ENCODE assay signal across 22 cellular contexts in genomic region chr20:3672864-3673550, GRCh38. TPM values are rescaled to one million over a fixed set of nuclear protein-coding genes. Genes with fewer than 3 reads are reported as not detected.
DNase-seq lines count a peak whose midpoint lies in the region; ATAC-seq, FAIRE-seq and TF ChIP-seq lines count a peak whose summit lies in the region.
"Had no signal": no experiment of that assay in that cellular context is flagged by ENCODE, and none has a peak within 500 bp of the region (broad histone marks: within the 10 kb centered on the region; RNA-seq: fewer than 3 reads in every experiment).

No MANE protein-coding gene starts in this region.

- H4K20me1 ChIP-seq in MM.1S (ENCODE audit: insufficient read depth, low read length) = no peaks in the 10 kb centered on the region
- no peaks in the 10 kb centered on the region for H4K20me1 ChIP-seq in endothelial cell of umbilical vein (replicated peaks; ENCODE audit: control insufficient read depth, extremely low read depth, insufficient read depth, low read length)

- H3K4me1 ChIP-seq in heart left ventricle (peaks cover 0 to 31% (median 16%) of the 10 kb centered on the region in 12 donors), MM.1S (ENCODE audit: low read length) (no peaks in the 10 kb centered on the region), endothelial cell of umbilical vein (ENCODE audit: control insufficient read depth, extremely low read depth, insufficient read depth, low read length) (no peaks in the 10 kb centered on the region), stomach (peaks cover 14 to 30% (median 27%) of the 10 kb centered on the region in 4 donors)

- peak overlapping the region in 1 of 3 donors; percentile 21 for H3K4me3 Mint-ChIP-seq in T-cell
- H3K4me3 Mint-ChIP-seq: stimulated activated naive CD8-positive, alpha-beta T cell treated with anti-CD3 and anti-CD28 coated beads, Interleukin-15, Interleukin-2, amounts not matched to agents 100 ng/mL and 50 ng/mL, for 24 hours had no signal

- H3K27ac ChIP-seq in heart left ventricle = no peak overlapping the region
- H3K27ac ChIP-seq in MM.1S (ENCODE audit: low read length) = no peak overlapping the region
- H3K27ac ChIP-seq in endothelial cell of umbilical vein (ENCODE audit: insufficient read depth, low read depth, low read length) = no peak overlapping the region
- H3K27ac ChIP-seq in stomach = no peak overlapping the region
- H3K27ac ChIP-seq: cardiac muscle cell had no signal

- no peak for TF ChIP-seq POLR2A in heart left ventricle (IDR thresholded peaks at IDR 0.05)
- TF ChIP-seq POLR2A in endothelial cell of umbilical vein (IDR thresholded peaks at IDR 0.05; ENCODE audit: low read depth, low read length) = no peak
- TF ChIP-seq POLR2A in stomach (IDR thresholded peaks at IDR 0.05) = no peak

- no TSS peak for BruUV-seq in endothelial cell of umbilical vein (replicated peaks; lab: Mats Ljungman, UMichigan)

- intact Hi-C loops in heart left ventricle (cut with DNase I) (loop anchor here in 3 of 10 donors (10.0 kb wide), 3 partner anchors 102 to 422 kb away; no protein-coding TSS in a partner anchor), left cardiac atrium (cut with DNase I) (loop anchor here (10.0 kb wide), 3 partner anchors 92 to 412 kb away; partner anchors contain the start of gene ADISSP (in 1 of the 2)), endothelial cell of umbilical vein (cut with micrococcal nuclease) (no loop called here), stomach (cut with DNase I; ENCODE audit: low total_unique reads) (loop anchor here (10.0 kb wide), 2 partner anchors 92 to 422 kb away; partner anchors contain the start of gene ADISSP)

- no peaks in the 10 kb centered on the region for H3F3A ChIP-seq in MM.1S (ENCODE audit: insufficient read depth, low read length)

- CTCF ChIA-PET in endothelial cell of umbilical vein (lab: Charles Lee) (interaction anchor here (0.9 to 2.2 kb wide), 3 partner anchors 25 to 96 kb away, joined by 3 to 35 read pairs (median 3); no protein-coding TSS in a partner anchor), T-cell (lab: Charles Lee) (no interaction called here)

- no peaks in the 10 kb centered on the region for H3K9me2 ChIP-seq in MM.1S (replicated peaks; ENCODE audit: insufficient read depth, low read length)

- no peak overlapping the region for H3K27ac Mint-ChIP-seq in T-cell
- H3K27ac Mint-ChIP-seq: stimulated activated naive CD8-positive, alpha-beta T cell treated with anti-CD3 and anti-CD28 coated beads, Interleukin-15, Interleukin-2, amounts not matched to agents 100 ng/mL and 50 ng/mL, for 24 hours had no signal

- peaks cover 37 to 65% of the 10 kb centered on the region in 2 donors for H3K27me3 Mint-ChIP-seq in T-cell

- 26 to 39% (median 28%) methylated on average over 24 to 56 of the region's 56 CpGs for WGBS in heart left ventricle, 4 donors
- 20 to 46% (median 30%) methylated on average over 27 to 56 of the region's 56 CpGs for WGBS in stomach, 5 donors

- H3K36me3 ChIP-seq in heart left ventricle (peaks cover 0 to 3% (median 0%) of the 10 kb centered on the region in 9 donors), MM.1S (replicated peaks; ENCODE audit: insufficient read depth, low read length) (no peaks in the 10 kb centered on the region), endothelial cell of umbilical vein (ENCODE audit: control insufficient read depth in 2 of 2, extremely low read depth in 1 of 2, insufficient read depth in 2 of 2, low read length in 2 of 2) (no peaks in the 10 kb centered on the region), stomach (peaks cover 0 to 62% (median 24%) of the 10 kb centered on the region in 4 donors)
- H3K36me3 ChIP-seq: cardiac muscle cell, MG63 had no signal

- POLR2A ChIA-PET in endothelial cell of umbilical vein (lab: Charles Lee) (interaction anchor here (0.6 kb wide), 2 partner anchors 70 to 449 kb away, joined by 3 read pairs; no protein-coding TSS in a partner anchor), T-cell (lab: Charles Lee) (no interaction called here)

- DNase-seq in heart left ventricle (peak in 1 of 5 donors; percentile 51), left cardiac atrium (no peak), MM.1S (no peak), endothelial cell of umbilical vein (ENCODE audit: low read depth, low spot score) (no peak), stomach (no peak), NCI-H82 treated with DMSO at 0.1 percent for 48 hours (lab: John Stamatoyannopoulos, UW; ENCODE audit: unreplicated experiment) (no peak), NCI-H2196 treated with DMSO at 0.1 percent for 48 hours (lab: John Stamatoyannopoulos, UW; ENCODE audit: unreplicated experiment) (no peak), T-cell (no peak)
- DNase-seq: activated CD4-positive, alpha-beta T cell treated with anti-CD3 and anti-CD28 coated beads for 48 hours; Calu3; effector memory CD4-positive, alpha-beta T cell; HCEC 1CT; MG63; NCI-H2029 treated with DMSO at 0.1 percent for 48 hours; NCI-H524 treated with DMSO at 0.1 percent for 48 hours; stimulated activated CD4-positive, alpha-beta T cell treated with anti-CD3 and anti-CD28 coated beads, Interleukin-12 subunit alpha, Interleukin-12 subunit beta, amount 100 ng/mL, for 4 hours; T1000 had no signal

- H3K4me2 ChIP-seq in MM.1S (ENCODE audit: low read depth, low read length) (peak overlapping the region; percentile 41; the same call in 1 of the 2 replicates), endothelial cell of umbilical vein (ENCODE audit: insufficient read depth, low read length) (no peak overlapping the region)

- 0 out of 2 replicates have a peak overlapping the region, but pooled peaks have one; percentile 3 for H2AFZ ChIP-seq in MM.1S (ENCODE audit: low read length)
- no peak overlapping the region for H2AFZ ChIP-seq in endothelial cell of umbilical vein (ENCODE audit: low read depth, low read length)

- no peaks in the 10 kb centered on the region for H3K9me3 ChIP-seq in heart left ventricle
- H3K9me3 ChIP-seq in MM.1S (replicated peaks; ENCODE audit: insufficient read depth, low read length) = no peaks in the 10 kb centered on the region
- no peaks in the 10 kb centered on the region for H3K9me3 ChIP-seq in endothelial cell of umbilical vein (replicated peaks; ENCODE audit: control insufficient read depth, insufficient read depth, low read length)
- H3K9me3 ChIP-seq in stomach = no peaks in the 10 kb centered on the region
- H3K9me3 ChIP-seq: MG63 had no signal

- no peaks in the 10 kb centered on the region for H3K9me3 Mint-ChIP-seq in T-cell
- H3K9me3 Mint-ChIP-seq: stimulated activated naive CD8-positive, alpha-beta T cell treated with anti-CD3 and anti-CD28 coated beads, Interleukin-15, Interleukin-2, amounts not matched to agents 100 ng/mL and 50 ng/mL, for 24 hours had no signal

- no peaks in the 10 kb centered on the region for H3K36me3 Mint-ChIP-seq in T-cell

- H3K4me3 ChIP-seq in heart left ventricle (peak overlapping the region in 8 of 12 donors; percentile 2 to 36 (median 18)), MM.1S (ENCODE audit: low read length) (0 out of 2 replicates have a peak overlapping the region, but pooled peaks have one; percentile 27), endothelial cell of umbilical vein (replicated peaks in 1 of 3; ENCODE audit: insufficient read depth in 1 of 3, low read depth in 1 of 3, low read length in 3 of 3) (no peak overlapping the region), stomach (peak overlapping the region in 3 of 4 donors; percentile 5 to 26 (median 20))
- H3K4me3 ChIP-seq: cardiac muscle cell, MG63 had no signal

- TF ChIP-seq EP300 in stomach (IDR thresholded peaks at IDR 0.05) = no peak

- peaks cover 7 to 10% (median 8%) of the 10 kb centered on the region in 3 donors for H3K4me1 Mint-ChIP-seq in T-cell

- TF ChIP-seq CTCF in heart left ventricle (IDR thresholded peaks at IDR 0.05) = no peak
- TF ChIP-seq CTCF in MM.1S (IDR thresholded peaks at IDR 0.05; ENCODE audit: low read length) = no peak
- TF ChIP-seq CTCF in endothelial cell of umbilical vein (IDR thresholded peaks at IDR 0.05; ENCODE audit: extremely low read depth in 1 of 2, insufficient read depth in 1 of 2, low read depth in 1 of 2, low read length in 2 of 2) = no peak
- no peak for TF ChIP-seq CTCF in stomach (IDR thresholded peaks at IDR 0.05)

- dilution Hi-C loops in endothelial cell of umbilical vein (cut with MboI; ENCODE audit: extremely low pct_ligation_motif_present, low sequenced_read_pairs) = no loop called here

- ATAC-seq in heart left ventricle (no peak), left cardiac atrium (no peak), T-cell (replicated peaks in 1 of 4) (no peak)
- ATAC-seq: left lobe of liver had no signal

- H3K79me2 ChIP-seq in MM.1S (ENCODE audit: low read length) (no peaks in the 10 kb centered on the region), endothelial cell of umbilical vein (ENCODE audit: control insufficient read depth, insufficient read depth, low read length) (no peaks in the 10 kb centered on the region)

- H3K9me1 ChIP-seq in endothelial cell of umbilical vein (replicated peaks; ENCODE audit: control insufficient read depth, extremely low read depth, insufficient read depth, low read length) = no peaks in the 10 kb centered on the region

- H3K9ac ChIP-seq in MM.1S (ENCODE audit: low read length) (no peak overlapping the region), endothelial cell of umbilical vein (replicated peaks; ENCODE audit: extremely low read depth, insufficient read depth, low read length) (no peak overlapping the region)

- no peak for FAIRE-seq in endothelial cell of umbilical vein (lab: Jason Lieb, UNC)

- H3K27me3 ChIP-seq in heart left ventricle (peaks cover 8 to 52% (median 36%) of the 10 kb centered on the region in 9 donors), MM.1S (replicated peaks; ENCODE audit: insufficient read depth, low read length) (peaks cover 61% of the 10 kb centered on the region), endothelial cell of umbilical vein (ENCODE audit: control insufficient read depth in 2 of 2, insufficient read depth in 2 of 2, low read length in 2 of 2) (peaks cover 32 to 39% of the 10 kb centered on the region in 2 experiments), stomach (peaks cover 0 to 70% (median 42%) of the 10 kb centered on the region in 3 donors)
- H3K27me3 ChIP-seq: MG63 had no signal

RNA-seq across cellular contexts. Expression of gene ADAM33, which starts 8.8 kb away (rescaled TPM):
- total RNA-seq in heart left ventricle = 10 to 100 TPM in 2 of 9 donors, 1 to 10 TPM in 7; 2.3 to 10.7 (median 3.5) TPM
- 10 to 100 TPM in 1 of 2 donors, 1 to 10 TPM in 1; 3.2 to 21.2 TPM for polyA plus RNA-seq in heart left ventricle
- total RNA-seq in left cardiac atrium = 10 to 100 TPM in 1 of 2 donors, 1 to 10 TPM in 1; 9.9 to 18.5 TPM
- 0.18 TPM in 1 of 2 replicates, not detected in the other for total RNA-seq in endothelial cell of umbilical vein
- 0.06 TPM in 2 replicates for polyA plus RNA-seq in endothelial cell of umbilical vein
- polyA plus RNA-seq in endothelial cell of umbilical vein (2011; cell fraction: cytosol; rRNA removed) = 0.03 TPM in 1 of 2 replicates, not detected in the other
- 0.27 and 0.41 TPM in 2 replicates for polyA plus RNA-seq in endothelial cell of umbilical vein (2011; cell fraction: nucleus; rRNA removed)
- polyA plus RNA-seq in endothelial cell of umbilical vein (2012) = 0.24 and 0.38 TPM in 2 replicates
- polyA minus RNA-seq in endothelial cell of umbilical vein = 0.10 TPM in 1 of 2 replicates, not detected in the other
- polyA minus RNA-seq in endothelial cell of umbilical vein (2011; cell fraction: cytosol; rRNA and poly(A)+ RNA removed) = not detected
- not detected in 2 replicates for polyA minus RNA-seq in endothelial cell of umbilical vein (2011; cell fraction: nucleus; rRNA and poly(A)+ RNA removed)
- total RNA-seq in stomach = 100 to 1,000 TPM in 2 of 5 donors, 10 to 100 TPM in 3; 20.6 to 143 (median 96.9) TPM
- 10 to 100 TPM in 2 of 3 donors, 1 to 10 TPM in 1; 4.6 to 29.8 (median 11.1) TPM for polyA plus RNA-seq in stomach
- not detected for total RNA-seq in T-cell
- total RNA-seq: Calu3, OCI-LY7 had no signal

RNA-seq across cellular contexts. Expression of gene GFRA4, which starts 9.8 kb away (rescaled TPM):
- total RNA-seq in heart left ventricle (not detected), left cardiac atrium (not detected), endothelial cell of umbilical vein (not detected in 2 replicates), stomach (not detected), T-cell (not detected)
- polyA plus RNA-seq in heart left ventricle (not detected), endothelial cell of umbilical vein (not detected in 2 replicates), stomach (not detected)
- polyA plus RNA-seq in endothelial cell of umbilical vein (2011; cell fraction: cytosol; rRNA removed) = not detected in 2 replicates
- not detected in 2 replicates for polyA plus RNA-seq in endothelial cell of umbilical vein (2011; cell fraction: nucleus; rRNA removed)
- polyA plus RNA-seq in endothelial cell of umbilical vein (2012) = not detected in 2 replicates
- not detected in 2 replicates for polyA minus RNA-seq in endothelial cell of umbilical vein
- not detected for polyA minus RNA-seq in endothelial cell of umbilical vein (2011; cell fraction: cytosol; rRNA and poly(A)+ RNA removed)
- not detected in 2 replicates for polyA minus RNA-seq in endothelial cell of umbilical vein (2011; cell fraction: nucleus; rRNA and poly(A)+ RNA removed)
- total RNA-seq: Calu3, cardiac muscle cell, left lobe of liver, myocyte, OCI-LY7 had no signal
- polyA plus RNA-seq: cardiac muscle cell had no signal

RNA-seq across cellular contexts. Expression of gene SIGLEC1, which starts 39.4 kb away (rescaled TPM):
- total RNA-seq in heart left ventricle = 10 to 100 TPM in 2 of 9 donors, 1 to 10 TPM in 7; 1.5 to 51.9 (median 5.7) TPM
- 1 to 10 TPM; 1.9 to 6.1 TPM for polyA plus RNA-seq in heart left ventricle
- 10 to 100 TPM; 12.4 to 23.9 TPM for total RNA-seq in left cardiac atrium
- not detected in 2 replicates for total RNA-seq in endothelial cell of umbilical vein
- polyA plus RNA-seq in endothelial cell of umbilical vein = not detected in 2 replicates
- polyA plus RNA-seq in endothelial cell of umbilical vein (2011; cell fraction: cytosol; rRNA removed) = not detected in 2 replicates
- polyA plus RNA-seq in endothelial cell of umbilical vein (2011; cell fraction: nucleus; rRNA removed) = not detected in 2 replicates
- not detected in 2 replicates for polyA plus RNA-seq in endothelial cell of umbilical vein (2012)
- not detected in 2 replicates for polyA minus RNA-seq in endothelial cell of umbilical vein
- not detected for polyA minus RNA-seq in endothelial cell of umbilical vein (2011; cell fraction: cytosol; rRNA and poly(A)+ RNA removed)
- not detected in 2 replicates for polyA minus RNA-seq in endothelial cell of umbilical vein (2011; cell fraction: nucleus; rRNA and poly(A)+ RNA removed)
- total RNA-seq in stomach = 10 to 100 TPM in 1 of 5 donors, 1 to 10 TPM in 4; 1.7 to 22.2 (median 4.5) TPM
- polyA plus RNA-seq in stomach = 1 to 10 TPM; 1.4 to 1.8 (median 1.5) TPM
- under 1 TPM in 3 of 5 donors, not detected in 2; 0.06 to 0.16 (median 0.12) TPM for total RNA-seq in T-cell
- total RNA-seq: Calu3, cardiac muscle cell had no signal
- polyA plus RNA-seq: cardiac muscle cell had no signal

RNA-seq across cellular contexts. Expression of gene HSPA12B, which starts 59.5 kb away (rescaled TPM):
- total RNA-seq in heart left ventricle = 10 to 100 TPM; 10.4 to 35.7 (median 14.3) TPM
- 10 to 100 TPM; 11.8 to 17.3 TPM for polyA plus RNA-seq in heart left ventricle
- total RNA-seq in left cardiac atrium = 10 to 100 TPM; 15.7 to 19.3 TPM
- total RNA-seq in endothelial cell of umbilical vein = 3.4 and 6.6 TPM in 2 replicates
- polyA plus RNA-seq in endothelial cell of umbilical vein = 3.6 and 3.7 TPM in 2 replicates
- 2.7 and 3.4 TPM in 2 replicates for polyA plus RNA-seq in endothelial cell of umbilical vein (2011; cell fraction: cytosol; rRNA removed)
- polyA plus RNA-seq in endothelial cell of umbilical vein (2011; cell fraction: nucleus; rRNA removed) = 5.6 and 5.7 TPM in 2 replicates
- 7.3 and 10.7 TPM in 2 replicates for polyA plus RNA-seq in endothelial cell of umbilical vein (2012)
- polyA minus RNA-seq in endothelial cell of umbilical vein = 2.8 and 2.9 TPM in 2 replicates
- not detected for polyA minus RNA-seq in endothelial cell of umbilical vein (2011; cell fraction: cytosol; rRNA and poly(A)+ RNA removed)
- polyA minus RNA-seq in endothelial cell of umbilical vein (2011; cell fraction: nucleus; rRNA and poly(A)+ RNA removed) = 2.3 and 4.9 TPM in 2 replicates
- 10 to 100 TPM in 1 of 5 donors, 1 to 10 TPM in 3, under 1 TPM in 1; 0.87 to 14.3 (median 6.1) TPM for total RNA-seq in stomach
- 1 to 10 TPM; 3.0 to 5.3 (median 3.7) TPM for polyA plus RNA-seq in stomach
- total RNA-seq in T-cell = under 1 TPM in 2 of 5 donors, not detected in 3; 0.10 to 0.12 TPM
- total RNA-seq: Calu3, myocyte, OCI-LY7 had no signal
- polyA plus RNA-seq: cardiac muscle cell had no signal

Comparison
In these comparisons a context has a peak if more than half of its experiments do, and no peak if none do; other contexts are left out.
1. H3K4me3 ChIP-seq: peak in heart left ventricle (8 of 12), MM.1S (single experiment) and stomach (3 of 4); none in endothelial cell of umbilical vein (0 of 3).